In the genomic region with DNA sequence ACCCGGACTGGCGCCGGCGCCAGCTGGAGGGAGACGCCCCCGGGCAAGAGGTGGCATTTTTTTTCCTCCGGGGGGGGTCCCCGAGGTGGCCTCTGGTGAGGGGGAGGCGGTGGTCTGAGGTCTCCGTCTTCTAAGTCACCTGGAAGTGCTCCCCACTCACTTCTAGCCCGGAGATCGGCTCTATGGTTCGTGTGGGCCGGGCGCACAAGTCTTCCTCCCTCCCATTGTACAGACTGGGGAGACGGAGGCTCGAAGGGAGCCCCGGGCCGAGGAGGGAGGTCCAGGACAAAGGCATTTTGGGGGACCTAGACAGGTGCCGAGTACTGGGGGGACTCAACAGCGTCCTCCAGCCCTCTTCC, we compare ENCODE assay signal across 8 cellular contexts. TPM values are rescaled to one million over a fixed set of nuclear protein-coding genes. Genes with fewer than 3 reads are reported as not detected.
DNase-seq lines count a peak whose midpoint lies in the region; ATAC-seq, FAIRE-seq and TF ChIP-seq lines count a peak whose summit lies in the region.

No MANE protein-coding gene starts in this region.

- intact Hi-C loops in activated T-helper 2 cell treated with anti-CD3 and anti-CD28 coated beads, Interferon-gamma antibody, Interleukin-2, Interleukin-4, amounts not matched to agents 10 μg/mL and 5 μg/mL and 100 μg/mL, durations not matched to agents 14 hours and 24 hours and 36 hours (cut with micrococcal nuclease), result loop anchor here (2.0 to 10.0 kb wide), 2 partner anchors 410 to 506 kb away; partner anchors contain the start of gene CFAP92
- intact Hi-C loops in left lung (cut with DNase I), result no loop called here

- DNase-seq in A549 (ENCODE audit: low read depth in 1 of 2, low spot score in 1 of 2) (no peak), left lung (no peak), SKM-1 (lab: John Stamatoyannopoulos, UW; ENCODE audit: unreplicated experiment) (no peak), NCI-H2107 treated with DMSO at 0.1 percent for 48 hours (lab: John Stamatoyannopoulos, UW; ENCODE audit: unreplicated experiment) (no peak)
- no peak for DNase-seq in activated T-helper 2 cell treated with anti-CD3 and anti-CD28 coated beads, Interferon-gamma antibody, Interleukin-2, Interleukin-4, amounts not matched to agents 10 μg/mL and 5 μg/mL and 100 μg/mL, durations not matched to agents 14 hours and 24 hours and 36 hours (ENCODE audit: low spot score)
- DNase-seq in NK-92 treated with Interleukin-12 subunit alpha and Interleukin-12 subunit beta, amount 100 ng/mL, for 24 hours (lab: John Stamatoyannopoulos, UW), result no peak

- H3K27ac Mint-ChIP-seq in activated T-helper 2 cell treated with anti-CD3 and anti-CD28 coated beads, Interferon-gamma antibody, Interleukin-2, Interleukin-4, amounts not matched to agents 10 μg/mL and 5 μg/mL and 100 μg/mL, durations not matched to agents 14 hours and 24 hours and 36 hours, result no peak overlapping the region

- TF ChIP-seq RAD21 in A549 (conservative IDR thresholded peaks at IDR 0.05 in 1 of 2, IDR thresholded peaks at IDR 0.05 in 1 of 2), result no peak

- POLR2A ChIA-PET in A549 (lab: Yijun Ruan, JAX), result no interaction called here
- POLR2A ChIA-PET in HEK293 (lab: Yijun Ruan, JAX), result no interaction called here

- WGBS in A549 (ENCODE audit: missing lambda C conversion rate), result 13% methylated on average over 17 of the region's 21 CpGs

- H3K27me3 Mint-ChIP-seq in activated T-helper 2 cell treated with anti-CD3 and anti-CD28 coated beads, Interferon-gamma antibody, Interleukin-2, Interleukin-4, amounts not matched to agents 10 μg/mL and 5 μg/mL and 100 μg/mL, durations not matched to agents 14 hours and 24 hours and 36 hours (ENCODE audit: low read depth), result peaks cover 68% of the 10 kb centered on the region

- peak overlapping the region; percentile 42 for H3K4me3 Mint-ChIP-seq in activated T-helper 2 cell treated with anti-CD3 and anti-CD28 coated beads, Interferon-gamma antibody, Interleukin-2, Interleukin-4, amounts not matched to agents 10 μg/mL and 5 μg/mL and 100 μg/mL, durations not matched to agents 14 hours and 24 hours and 36 hours (ENCODE audit: low read depth)

- no peak for TF ChIP-seq EP300 in A549 (IDR thresholded peaks at IDR 0.05)

- peaks cover 100% of the 10 kb centered on the region in 2 donors for H3K27me3 ChIP-seq in left lung

- H3K4me3 ChIP-seq in A549 (peak overlapping the region; percentile 84), HEK293 (ENCODE audit: low read depth, low read length) (peak overlapping the region; percentile 71), left lung (peak overlapping the region; percentile 41 to 59)

- H3K36me3 ChIP-seq in HEK293 (ENCODE audit: control insufficient read depth in 2 of 2, insufficient read depth in 1 of 2, low read length in 2 of 2), result peaks cover 0 to 60% of the 10 kb centered on the region in 2 experiments; a peak in 1 of 3 replicates
- no peaks in the 10 kb centered on the region for H3K36me3 ChIP-seq in left lung

- peak overlapping the region; percentile 99 for H3K4me2 ChIP-seq in A549

- no peaks in the 10 kb centered on the region for H3K9me3 Mint-ChIP-seq in activated T-helper 2 cell treated with anti-CD3 and anti-CD28 coated beads, Interferon-gamma antibody, Interleukin-2, Interleukin-4, amounts not matched to agents 10 μg/mL and 5 μg/mL and 100 μg/mL, durations not matched to agents 14 hours and 24 hours and 36 hours

- H3K4me1 Mint-ChIP-seq in activated T-helper 2 cell treated with anti-CD3 and anti-CD28 coated beads, Interferon-gamma antibody, Interleukin-2, Interleukin-4, amounts not matched to agents 10 μg/mL and 5 μg/mL and 100 μg/mL, durations not matched to agents 14 hours and 24 hours and 36 hours (ENCODE audit: low read depth), result peaks cover 17% of the 10 kb centered on the region

- peak in 1 of 2 experiments; percentile 2; a peak in 1 of 6 replicates for ATAC-seq in A549
- peak; percentile 2 for ATAC-seq in left lung
- no peak for ATAC-seq in GM18861 (IDR thresholded peaks at IDR 0.05; ENCODE audit: unreplicated experiment)

- CTCF ChIA-PET in A549 (lab: Yijun Ruan, JAX) (interaction anchor here (6.1 kb wide), 1 partner anchor 63 kb away, joined by 27 read pairs; no protein-coding TSS in a partner anchor), HEK293 (lab: Yijun Ruan, JAX) (no interaction called here)

- H3K27ac ChIP-seq in A549 (peak overlapping the region; percentile 76 to 84), HEK293 (ENCODE audit: extremely low read depth, low read depth, low read length) (peak overlapping the region; percentile 81), left lung (peak overlapping the region; percentile 79 to 83)

- H3K4me1 ChIP-seq in A549, result peaks cover 6% of the 10 kb centered on the region; the same call in 2 of the 3 replicates
- no peaks in the 10 kb centered on the region; the same call in 1 of the 2 replicates for H3K4me1 ChIP-seq in HEK293 (ENCODE audit: control insufficient read depth, insufficient read depth, low read length)
- peaks cover 34 to 62% of the 10 kb centered on the region in 2 donors for H3K4me1 ChIP-seq in left lung

- H3K36me3 Mint-ChIP-seq in activated T-helper 2 cell treated with anti-CD3 and anti-CD28 coated beads, Interferon-gamma antibody, Interleukin-2, Interleukin-4, amounts not matched to agents 10 μg/mL and 5 μg/mL and 100 μg/mL, durations not matched to agents 14 hours and 24 hours and 36 hours (ENCODE audit: low read depth), result no peaks in the 10 kb centered on the region

- no peak for TF ChIP-seq POLR2A in A549 (IDR thresholded peaks at IDR 0.05; ENCODE audit: low read length)

- no peaks in the 10 kb centered on the region for H3K9me3 ChIP-seq in A549
- H3K9me3 ChIP-seq in HEK293 (ENCODE audit: control insufficient read depth, insufficient read depth, low read depth, low read length), result no peaks in the 10 kb centered on the region
- no peaks in the 10 kb centered on the region for H3K9me3 ChIP-seq in left lung

- TF ChIP-seq CTCF in A549 (IDR thresholded peaks at IDR 0.05) (no peak), HEK293 (tag by site-specific recombination; IDR thresholded peaks at IDR 0.05) (no peak), left lung (IDR thresholded peaks at IDR 0.05) (no peak)

- FAIRE-seq in A549 (lab: Jason Lieb, UNC), result no peak

TF ChIP-seq in A549, 52 proteins besides CTCF, POLR2A, EP300 and RAD21:
- TF ChIP-seq, protein P1, sequence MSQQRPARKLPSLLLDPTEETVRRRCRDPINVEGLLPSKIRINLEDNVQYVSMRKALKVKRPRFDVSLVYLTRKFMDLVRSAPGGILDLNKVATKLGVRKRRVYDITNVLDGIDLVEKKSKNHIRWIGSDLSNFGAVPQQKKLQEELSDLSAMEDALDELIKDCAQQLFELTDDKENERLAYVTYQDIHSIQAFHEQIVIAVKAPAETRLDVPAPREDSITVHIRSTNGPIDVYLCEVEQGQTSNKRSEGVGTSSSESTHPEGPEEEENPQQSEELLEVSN (IDR thresholded peaks at IDR 0.05; ENCODE audit: borderline replicate concordance, low read depth), result 0 out of 2 replicates have a peak, but pooled peaks have one; percentile 0
- TF ChIP-seq CBX8 (IDR thresholded peaks at IDR 0.05), result no peak
TF ChIP-seq in A549: peak in this region for 1.

TF ChIP-seq in HEK293, 187 proteins besides CTCF, POLR2A, EP300 and RAD21 (continues in another document):
- TF ChIP-seq, protein P2, sequence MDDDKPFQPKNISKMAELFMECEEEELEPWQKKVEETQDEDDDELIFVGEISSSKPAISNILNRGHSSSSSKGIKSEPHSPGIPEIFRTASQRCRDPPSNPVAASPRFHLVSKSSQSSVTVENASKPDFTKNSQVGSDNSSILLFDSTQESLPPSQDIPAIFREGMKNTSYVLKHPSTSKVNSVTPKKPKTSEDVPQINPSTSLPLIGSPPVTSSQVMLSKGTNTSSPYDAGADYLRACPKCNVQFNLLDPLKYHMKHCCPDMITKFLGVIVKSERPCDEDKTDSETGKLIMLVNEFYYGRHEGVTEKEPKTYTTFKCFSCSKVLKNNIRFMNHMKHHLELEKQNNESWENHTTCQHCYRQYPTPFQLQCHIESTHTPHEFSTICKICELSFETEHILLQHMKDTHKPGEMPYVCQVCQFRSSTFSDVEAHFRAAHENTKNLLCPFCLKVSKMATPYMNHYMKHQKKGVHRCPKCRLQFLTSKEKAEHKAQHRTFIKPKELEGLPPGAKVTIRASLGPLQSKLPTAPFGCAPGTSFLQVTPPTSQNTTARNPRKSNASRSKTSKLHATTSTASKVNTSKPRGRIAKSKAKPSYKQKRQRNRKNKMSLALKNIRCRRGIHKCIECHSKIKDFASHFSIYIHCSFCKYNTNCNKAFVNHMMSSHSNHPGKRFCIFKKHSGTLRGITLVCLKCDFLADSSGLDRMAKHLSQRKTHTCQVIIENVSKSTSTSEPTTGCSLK (tag by site-specific recombination; IDR thresholded peaks at IDR 0.05), result no peak
- TF ChIP-seq ZNF423 (tag by site-specific recombination; IDR thresholded peaks at IDR 0.05), result peak; percentile 65
- 0 out of 2 replicates have a peak, but pooled peaks have one; percentile 7 for TF ChIP-seq KLF8 (tag by site-specific recombination; IDR thresholded peaks at IDR 0.05)

RNA-seq across cellular contexts. Expression of gene GATA2, which starts 4.4 kb away (rescaled TPM):
- polyA plus RNA-seq in A549 (2011; rRNA removed) (0.68 and 1.2 TPM in 2 replicates), A549 (2017; fragmentation: RNase III; extraction: RNeasy Plus Mini Kit Qiagen cat#74134 plus additional on column Dnase treatment) (3.9 to 4.9 TPM (median 4.5 TPM) in 3 replicates)
- 2.8 and 4.1 TPM in 2 replicates for polyA plus RNA-seq in A549 (2012; cell fraction: cytosol; rRNA removed)
- polyA plus RNA-seq in A549 (2012; cell fraction: nucleus; rRNA removed), result 5.0 and 5.4 TPM in 2 replicates
- 0.58 and 0.99 TPM in 2 replicates for polyA minus RNA-seq in A549 (2011; rRNA and poly(A)+ RNA removed)
- 0.09 and 0.28 TPM in 2 replicates for total RNA-seq in activated T-helper 2 cell treated with anti-CD3 and anti-CD28 coated beads, Interferon-gamma antibody, Interleukin-2, Interleukin-4, amounts not matched to agents 10 μg/mL and 5 μg/mL and 100 μg/mL, durations not matched to agents 14 hours and 24 hours and 36 hours
- total RNA-seq in left lung, result 10 to 100 TPM; 16.5 to 43.0 TPM

RNA-seq across cellular contexts. Expression of gene DNAJB8, which starts 21.9 kb away (rescaled TPM):
- polyA plus RNA-seq in A549 (2011; rRNA removed) (not detected in 2 replicates), A549 (2017; fragmentation: RNase III; extraction: RNeasy Plus Mini Kit Qiagen cat#74134 plus additional on column Dnase treatment) (not detected in 3 replicates)
- not detected in 2 replicates for polyA plus RNA-seq in A549 (2012; cell fraction: cytosol; rRNA removed)
- not detected in 2 replicates for polyA plus RNA-seq in A549 (2012; cell fraction: nucleus; rRNA removed)
- polyA minus RNA-seq in A549 (2011; rRNA and poly(A)+ RNA removed), result not detected in 2 replicates
- not detected in 2 replicates for total RNA-seq in activated T-helper 2 cell treated with anti-CD3 and anti-CD28 coated beads, Interferon-gamma antibody, Interleukin-2, Interleukin-4, amounts not matched to agents 10 μg/mL and 5 μg/mL and 100 μg/mL, durations not matched to agents 14 hours and 24 hours and 36 hours
- not detected for total RNA-seq in left lung

Comparison
In these comparisons a context has a peak if more than half of its experiments do, and no peak if none do; other contexts are left out.
1. RNA of gene GATA2, which starts 4.4 kb away (total RNA-seq): 16.5 to 43.0 TPM in left lung; 0.09 to 0.28 TPM in activated T-helper 2 cell treated with anti-CD3 and anti-CD28 coated beads, Interferon-gamma antibody, Interleukin-2, Interleukin-4, amounts not matched to agents 10 μg/mL and 5 μg/mL and 100 μg/mL, durations not matched to agents 14 hours and 24 hours and 36 hours; every median in the first group is over 10 times any median in the second.
2. Peak in every context shown above with its lines, with median percentiles within 50 percentile points of each other: H3K27ac ChIP-seq and H3K4me3 ChIP-seq.